Comparison of ENCODE assay signal across 27 cellular contexts in the genomic region with DNA sequence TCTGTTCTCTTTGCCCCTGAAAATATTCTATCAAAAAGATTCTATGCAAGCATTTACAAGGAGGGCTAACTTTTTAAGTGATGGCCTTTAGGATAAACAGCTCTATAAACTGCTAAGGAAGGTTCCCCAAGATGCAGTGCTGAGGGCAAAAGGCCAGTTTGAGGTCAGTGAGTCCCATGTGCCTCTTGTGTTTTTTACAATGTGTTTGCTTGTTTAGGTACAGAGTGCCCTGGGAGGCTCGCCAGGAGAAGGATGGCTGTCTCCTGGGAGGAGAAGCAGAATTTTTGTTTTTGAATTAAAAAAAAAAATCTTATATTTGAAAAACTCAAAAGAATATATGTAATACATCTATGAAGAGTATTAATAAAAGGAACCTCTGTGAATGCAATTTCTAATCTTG. TPM values are rescaled to one million over a fixed set of nuclear protein-coding genes. Genes with fewer than 3 reads are reported as not detected.
"Had no signal": no experiment of that assay in that cellular context is flagged by ENCODE, and none has a peak within 500 bp of the region (broad histone marks: within the 10 kb centered on the region; RNA-seq: fewer than 3 reads in every experiment).

No MANE protein-coding gene starts in this region.

- H2AFZ ChIP-seq: parathyroid adenoma had no signal

- H3K27me3 Mint-ChIP-seq: central memory CD8-positive, alpha-beta T cell; naive thymus-derived CD4-positive, alpha-beta T cell; stimulated activated naive CD8-positive, alpha-beta T cell treated with anti-CD3 and anti-CD28 coated beads, Interleukin-15, Interleukin-2, amounts not matched to agents 100 ng/mL and 50 ng/mL, for 24 hours; type B pancreatic cell had no signal

- H3K27ac ChIP-seq: epithelial cell of prostate, esophagus squamous epithelium, parathyroid adenoma, right lobe of liver, skin epidermis, thoracic aorta had no signal

- H3K36me3 ChIP-seq: uterus had no signal

- H3K4me3 Mint-ChIP-seq: central memory CD8-positive, alpha-beta T cell; naive thymus-derived CD4-positive, alpha-beta T cell; neural crest cell; stimulated activated naive CD8-positive, alpha-beta T cell treated with anti-CD3 and anti-CD28 coated beads, Interleukin-15, Interleukin-2, amounts not matched to agents 100 ng/mL and 50 ng/mL, for 24 hours; type B pancreatic cell had no signal

- H3K9me3 Mint-ChIP-seq: central memory CD8-positive, alpha-beta T cell; naive thymus-derived CD4-positive, alpha-beta T cell; neural crest cell; stimulated activated naive CD8-positive, alpha-beta T cell treated with anti-CD3 and anti-CD28 coated beads, Interleukin-15, Interleukin-2, amounts not matched to agents 100 ng/mL and 50 ng/mL, for 24 hours; type B pancreatic cell had no signal

- DNase-seq: activated CD4-positive, alpha-beta T cell treated with anti-CD3 and anti-CD28 coated beads for 4 hours; activated CD4-positive, alpha-beta T cell treated with anti-CD3 and anti-CD28 coated beads, Interleukin-2, amount 50 U/mL, for 4 hours; activated gamma-delta T cell; activated naive CD4-positive, alpha-beta T cell treated with anti-CD3 and anti-CD28 coated beads, Interleukin-2, amount 50 U/mL, for 16 hours; activated T-cell treated with anti-CD3 and anti-CD28 coated beads, Interleukin-2, amount 50 U/mL, for 1 hour; amygdala; dermis blood vessel endothelial cell; effector CD8-positive, alpha-beta T cell; esophagus squamous epithelium; foreskin melanocyte; islet precursor cell; midbrain; naive thymus-derived CD4-positive, alpha-beta T cell; nucleus accumbens; right lobe of liver; stimulated activated CD4-positive, alpha-beta T cell treated with anti-CD3 and anti-CD28 coated beads, Interleukin-12 subunit alpha, Interleukin-12 subunit beta, amount 100 ng/mL, for 4 hours; stimulated activated CD4-positive, alpha-beta T cell treated with anti-CD3 and anti-CD28 coated beads, Interleukin-4, amount 100 ng/mL, for 1 hour; uterus had no signal

- ATAC-seq: naive thymus-derived CD4-positive, alpha-beta T cell; right lobe of liver had no signal

- H3K4me1 ChIP-seq: right lobe of liver, uterus had no signal

- H3K27ac Mint-ChIP-seq: stimulated activated naive CD8-positive, alpha-beta T cell treated with anti-CD3 and anti-CD28 coated beads, Interleukin-15, Interleukin-2, amounts not matched to agents 100 ng/mL and 50 ng/mL, for 24 hours; type B pancreatic cell had no signal

- H3K4me3 ChIP-seq: esophagus squamous epithelium, right lobe of liver, skin epidermis, thoracic aorta, uterus had no signal

- H3K27me3 ChIP-seq: esophagus squamous epithelium, right lobe of liver, uterus had no signal

- H3K9me3 ChIP-seq: esophagus squamous epithelium, right lobe of liver, thoracic aorta, uterus had no signal

- H3K4me1 Mint-ChIP-seq: central memory CD8-positive, alpha-beta T cell; neural crest cell had no signal

RNA-seq across cellular contexts. Expression of a gene that starts 18.7 kb away (rescaled TPM):
- total RNA-seq: dermis blood vessel endothelial cell, neural crest cell had no signal

RNA-seq across cellular contexts. Expression of a gene that starts 32.3 kb away (rescaled TPM):
- total RNA-seq: dermis blood vessel endothelial cell, glomerular endothelial cell, neural crest cell had no signal
